9 cellular contexts compared by ENCODE assay signal in genomic region chr12:127677537-127678131, GRCh38.
A peak's percentile ranks its signal among the peaks of the same experiment; 100 is the strongest.
DNase-seq lines count a peak whose midpoint lies in the region; ATAC-seq and TF ChIP-seq lines count a peak whose summit lies in the region.
"Had no signal": no experiment of that assay in that cellular context is flagged by ENCODE, and none has a peak within 500 bp of the region (broad histone marks: within the 10 kb centered on the region; RNA-seq: fewer than 3 reads in every experiment).

No MANE protein-coding gene starts in this region.

- peaks cover 47% of the 10 kb centered on the region for H3K9me3 Mint-ChIP-seq in endothelial cell (ENCODE audit: unreplicated experiment)
- H3K9me3 Mint-ChIP-seq: T-helper 1 cell treated with Interleukin-12 subunit alpha and Interleukin-12 subunit beta and Interleukin-4 antibody, amounts not matched to agents 30 μg/mL and 1 μg/mL, for 36 hours had no signal

- no peak overlapping the region for H3K27ac Mint-ChIP-seq in endothelial cell (ENCODE audit: unreplicated experiment)
- H3K27ac Mint-ChIP-seq: T-helper 1 cell treated with Interleukin-12 subunit alpha and Interleukin-12 subunit beta and Interleukin-4 antibody, amounts not matched to agents 30 μg/mL and 1 μg/mL, for 36 hours had no signal

- H3K9me3 ChIP-seq in stomach, result no peaks in the 10 kb centered on the region

- TF ChIP-seq CTCF in endothelial cell (IDR thresholded peaks at IDR 0.05; ENCODE audit: unreplicated experiment) (peak; percentile 15), stomach (IDR thresholded peaks at IDR 0.05) (peak in 5 of 7 experiments; percentile 63 to 76 (median 72))

- no peaks in the 10 kb centered on the region for H3K4me1 ChIP-seq in stomach

- H3K27ac ChIP-seq in stomach, result no peak overlapping the region

- no peak for ATAC-seq in GM21526 (IDR thresholded peaks at IDR 0.05; ENCODE audit: low FRiP score, unreplicated experiment)

- TF ChIP-seq POLR2A in stomach (IDR thresholded peaks at IDR 0.05), result no peak

- TF ChIP-seq EP300 in stomach (IDR thresholded peaks at IDR 0.05), result no peak

- intact Hi-C loops in stomach (cut with DNase I; ENCODE audit: low total_unique reads), result no loop called here

- H3K36me3 Mint-ChIP-seq in endothelial cell (ENCODE audit: low read depth, unreplicated experiment), result peaks cover 12% of the 10 kb centered on the region

- H3K4me3 ChIP-seq in stomach, result no peak overlapping the region

- H3K4me1 Mint-ChIP-seq in endothelial cell (ENCODE audit: unreplicated experiment), result no peaks in the 10 kb centered on the region

- H3K4me3 Mint-ChIP-seq in endothelial cell (ENCODE audit: unreplicated experiment), result no peak overlapping the region
- H3K4me3 Mint-ChIP-seq: T-helper 1 cell treated with Interleukin-12 subunit alpha and Interleukin-12 subunit beta and Interleukin-4 antibody, amounts not matched to agents 30 μg/mL and 1 μg/mL, for 36 hours had no signal

- DNase-seq in D341Med (ENCODE audit: low spot score), result peak; percentile 81
- DNase-seq in HCEC 1CT, result peak; percentile 72
- DNase-seq in NCI-H2196 (lab: John Stamatoyannopoulos, UW; ENCODE audit: unreplicated experiment), result peak; percentile 83
- DNase-seq in activated CD4-positive, alpha-beta T cell treated with anti-CD3 and anti-CD28 coated beads, Interleukin-2, amount 50 U/mL, for 1 hour, result peak; percentile 31
- DNase-seq in endothelial cell (ENCODE audit: low spot score), result peak; percentile 49
- DNase-seq in middle frontal gyrus (ENCODE audit: extremely low spot score, low spot score), result peak; percentile 75
- peak; percentile 77 for DNase-seq in stomach

- no peaks in the 10 kb centered on the region for H3K36me3 ChIP-seq in stomach

- H3K27me3 Mint-ChIP-seq in endothelial cell (ENCODE audit: unreplicated experiment), result peaks cover 8% of the 10 kb centered on the region

- no peaks in the 10 kb centered on the region for H3K27me3 ChIP-seq in stomach

- 19 to 24% (median 22%) methylated on average over 10 of the region's 10 CpGs for WGBS in stomach, 5 donors

Comparison
In these comparisons a context has a peak if more than half of its experiments do, and no peak if none do; other contexts are left out.
1. DNase-seq: peak in every context shown above with its lines; median percentile 83 in NCI-H2196; 81 in D341Med; 77 in stomach; 75 in middle frontal gyrus; 72 in HCEC 1CT; 49 in endothelial cell; 31 in activated CD4-positive, alpha-beta T cell treated with anti-CD3 and anti-CD28 coated beads, Interleukin-2, amount 50 U/mL, for 1 hour.